In the genomic region with DNA sequence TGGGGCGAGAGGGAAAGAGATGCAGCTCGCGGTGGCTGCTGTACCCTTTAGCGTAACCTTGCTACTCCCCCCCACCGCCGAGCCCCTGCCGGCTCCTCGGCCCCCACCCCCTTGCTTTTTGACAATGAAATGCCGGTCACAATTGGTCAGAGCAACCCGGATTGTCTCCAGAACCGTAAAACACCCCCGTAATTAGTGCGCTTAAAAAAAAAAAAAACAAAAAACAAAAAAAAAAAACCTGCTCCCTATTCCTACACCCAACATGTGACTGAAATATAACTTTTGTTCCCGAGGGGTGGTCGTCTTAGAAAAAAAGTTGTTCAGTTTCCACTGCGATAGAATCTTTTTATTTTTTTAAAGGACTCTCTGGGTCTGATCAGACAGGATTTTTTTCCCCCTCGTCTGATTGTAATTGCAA, we compare ENCODE assay signal across 8 cellular contexts. TPM values are rescaled to one million over a fixed set of nuclear protein-coding genes. Genes with fewer than 3 reads are reported as not detected.
A peak's percentile ranks its signal among the peaks of the same experiment; 100 is the strongest.
DNase-seq lines count a peak whose midpoint lies in the region; ATAC-seq and TF ChIP-seq lines count a peak whose summit lies in the region.

No MANE protein-coding gene starts in this region.

- peak overlapping the region; percentile 56 for H3K4me3 ChIP-seq in H7 (ENCODE audit: insufficient read depth, low read depth, low read length)
- peak overlapping the region; percentile 71 to 88 (median 84) for H3K4me3 ChIP-seq in esophagus muscularis mucosa
- peak overlapping the region; percentile 94 for H3K4me3 ChIP-seq in retinal pigment epithelial cell (ENCODE audit: low read length)

- H3K4me3 Mint-ChIP-seq in T-helper 1 cell treated with Interleukin-12 subunit alpha and Interleukin-12 subunit beta and Interleukin-4 antibody, amounts not matched to agents 30 μg/mL and 1 μg/mL, for 36 hours: peak overlapping the region; percentile 93

- H3K27me3 ChIP-seq in H7 (ENCODE audit: control insufficient read depth, insufficient read depth, low read length) (no peaks in the 10 kb centered on the region), esophagus muscularis mucosa (no peaks in the 10 kb centered on the region)

- H3K4me1 Mint-ChIP-seq in T-helper 1 cell treated with Interleukin-12 subunit alpha and Interleukin-12 subunit beta and Interleukin-4 antibody, amounts not matched to agents 30 μg/mL and 1 μg/mL, for 36 hours (ENCODE audit: low read depth): peaks cover 36% of the 10 kb centered on the region

- peaks cover 25 to 38% (median 30%) of the 10 kb centered on the region in 4 donors for H3K4me1 ChIP-seq in esophagus muscularis mucosa

- TF ChIP-seq CTCF in esophagus muscularis mucosa (IDR thresholded peaks at IDR 0.05) (no peak), retinal pigment epithelial cell (conservative IDR thresholded peaks at IDR 0.05; ENCODE audit: low read depth, low read length) (no peak)

- no peak for DNase-seq in H7
- DNase-seq in esophagus muscularis mucosa (ENCODE audit: extremely low spot score): no peak
- no peak for DNase-seq in retinal pigment epithelial cell (ENCODE audit: low read depth)
- DNase-seq in NCI-H226: no peak
- DNase-seq in DMS53 (lab: John Stamatoyannopoulos, UW): no peak

- ATAC-seq in esophagus mucosa (no peak), HG02970 (IDR thresholded peaks at IDR 0.05; ENCODE audit: low FRiP score, unreplicated experiment) (no peak)

- H3K9me3 ChIP-seq in esophagus muscularis mucosa: no peaks in the 10 kb centered on the region

- no peak for TF ChIP-seq POLR2A in esophagus muscularis mucosa (IDR thresholded peaks at IDR 0.05; ENCODE audit: low read depth)

- intact Hi-C loops in esophagus muscularis mucosa (cut with DNase I): loop anchor here (5.0 to 10.0 kb wide), 4 partner anchors 75 to 212 kb away; no protein-coding TSS in a partner anchor

- H3K9me3 Mint-ChIP-seq in T-helper 1 cell treated with Interleukin-12 subunit alpha and Interleukin-12 subunit beta and Interleukin-4 antibody, amounts not matched to agents 30 μg/mL and 1 μg/mL, for 36 hours: no peaks in the 10 kb centered on the region

- H3K36me3 Mint-ChIP-seq in T-helper 1 cell treated with Interleukin-12 subunit alpha and Interleukin-12 subunit beta and Interleukin-4 antibody, amounts not matched to agents 30 μg/mL and 1 μg/mL, for 36 hours (ENCODE audit: low read depth): peaks cover 9% of the 10 kb centered on the region

- WGBS in esophagus muscularis mucosa: under 1% methylated on average over 16 of the region's 17 CpGs

- H3K27ac Mint-ChIP-seq in T-helper 1 cell treated with Interleukin-12 subunit alpha and Interleukin-12 subunit beta and Interleukin-4 antibody, amounts not matched to agents 30 μg/mL and 1 μg/mL, for 36 hours: peak overlapping the region; percentile 96

- no peaks in the 10 kb centered on the region for H3K27me3 Mint-ChIP-seq in T-helper 1 cell treated with Interleukin-12 subunit alpha and Interleukin-12 subunit beta and Interleukin-4 antibody, amounts not matched to agents 30 μg/mL and 1 μg/mL, for 36 hours (ENCODE audit: low read depth)

- H3K36me3 ChIP-seq in H7 (replicated peaks; ENCODE audit: control insufficient read depth, insufficient read depth, low read length) (no peaks in the 10 kb centered on the region), esophagus muscularis mucosa (no peaks in the 10 kb centered on the region)

- no peak for TF ChIP-seq EP300 in esophagus muscularis mucosa (IDR thresholded peaks at IDR 0.05)

- H3K27ac ChIP-seq in esophagus muscularis mucosa (replicated peaks in 1 of 4): peak overlapping the region; percentile 90 to 98 (median 98)

RNA-seq across cellular contexts. Expression of a gene that starts 0.8 kb away (rescaled TPM):
- 5.7 and 6.2 TPM in 2 replicates for total RNA-seq in H7 (2014; rRNA removed; shearing (Covaris generic))
- total RNA-seq in esophagus muscularis mucosa: 10 to 100 TPM; 22.4 to 29.6 (median 25.3) TPM
- total RNA-seq in esophagus mucosa: 23.4 TPM
